8 cellular contexts compared by ENCODE assay signal in the genomic region with DNA sequence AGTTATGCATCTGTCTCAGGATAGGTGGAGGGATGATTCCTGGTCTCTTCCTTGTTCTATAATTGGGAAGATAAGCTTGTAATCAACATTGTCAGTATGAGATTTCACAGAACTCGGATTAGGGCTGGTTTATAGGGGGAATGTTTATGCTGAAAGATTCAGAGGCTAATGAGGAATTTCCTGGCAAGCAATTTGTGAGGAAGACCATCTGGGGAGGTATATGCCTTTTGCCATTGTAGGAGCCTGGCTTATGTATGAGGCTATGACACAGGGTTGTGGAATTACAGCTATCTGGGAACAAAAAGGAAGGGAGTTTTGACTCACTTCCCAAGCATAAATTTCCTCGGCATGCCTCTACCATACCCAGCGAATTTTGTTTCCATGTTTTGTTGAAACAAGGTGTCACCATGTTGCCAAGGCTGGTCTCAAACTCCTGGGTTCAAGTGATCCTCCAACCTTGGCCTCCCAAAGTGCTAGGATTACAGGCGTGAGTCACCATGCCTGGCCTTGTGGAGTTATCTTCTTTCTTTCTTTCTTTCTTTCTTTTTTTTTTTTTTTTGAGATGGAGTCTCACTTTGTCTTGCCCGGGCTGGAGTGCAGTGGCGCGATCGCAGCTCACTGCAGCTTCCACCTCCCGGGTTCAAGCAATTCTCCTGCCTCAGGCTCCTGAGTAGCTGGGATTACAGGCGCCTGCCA. TPM values are rescaled to one million over a fixed set of nuclear protein-coding genes. Genes with fewer than 3 reads are reported as not detected.
DNase-seq lines count a peak whose midpoint lies in the region; ATAC-seq, FAIRE-seq and TF ChIP-seq lines count a peak whose summit lies in the region.

No MANE protein-coding gene starts in this region.

- no peak for TF ChIP-seq CTCF in AG09319 (IDR thresholded peaks at IDR 0.05; ENCODE audit: low read depth, low read length)
- no peak for TF ChIP-seq CTCF in mammary epithelial cell (conservative IDR thresholded peaks at IDR 0.05 in 1 of 2, IDR thresholded peaks at IDR 0.05 in 1 of 2; ENCODE audit: extremely low read depth in 1 of 2, insufficient read depth in 1 of 2, low read depth in 1 of 2, low read length in 2 of 2)
- no peak for TF ChIP-seq CTCF in GM20000 (IDR thresholded peaks at IDR 0.05; ENCODE audit: extremely low read depth, missing control alignments)

- 83% methylated on average over 9 of the region's 10 CpGs for WGBS in HUES64
- 74% methylated on average over 9 of the region's 10 CpGs for WGBS in mammary epithelial cell (ENCODE audit: low coverage, missing lambda C conversion rate)

- H3K27ac ChIP-seq in HUES64 (ENCODE audit: low read depth, low read length) (peak overlapping the region; percentile 50; the same call in 1 of the 2 replicates), mammary epithelial cell (ENCODE audit: insufficient read depth, low read depth, low read length) (peak overlapping the region; percentile 64)

- peak overlapping the region; percentile 55 for H3K4me2 ChIP-seq in mammary epithelial cell (ENCODE audit: insufficient read depth, low read depth, low read length)

- FAIRE-seq in GM12892 (lab: Jason Lieb, UNC), result no peak

- peaks cover 16% of the 10 kb centered on the region for H3K79me2 ChIP-seq in mammary epithelial cell (ENCODE audit: insufficient read depth, low read length)

- no TSS peak for BruUV-seq in mammary epithelial cell (replicated peaks; lab: Mats Ljungman, UMichigan)

- no peaks in the 10 kb centered on the region for H3K9me3 ChIP-seq in HUES64 (ENCODE audit: insufficient read depth, low read depth, low read length)
- no peaks in the 10 kb centered on the region for H3K9me3 ChIP-seq in mammary epithelial cell (replicated peaks; ENCODE audit: insufficient read depth, low read length)

- CTCF ChIA-PET in mammary epithelial cell (lab: Charles Lee; ENCODE audit: low non-redundant PET), result interaction anchor here (0.6 kb wide), 2 partner anchors 43 to 93 kb away, joined by 5 to 7 read pairs; no protein-coding TSS in a partner anchor

- H2AFZ ChIP-seq in mammary epithelial cell (ENCODE audit: low read depth, low read length), result peak overlapping the region; percentile 68

- TF ChIP-seq POLR2A in GM12892 (IDR thresholded peaks at IDR 0.05; ENCODE audit: low read depth, low read length), result no peak

- DNase-seq in AG09319 (ENCODE audit: extremely low read depth, low read depth), result peak; percentile 87
- DNase-seq in mammary epithelial cell, result peak; percentile 71
- DNase-seq in myocyte (ENCODE audit: low read depth), result peak; percentile 43
- DNase-seq in GM12892 (ENCODE audit: insufficient read length), result no peak
- no peak for DNase-seq in GM20000 (ENCODE audit: low spot score)

- no peak overlapping the region for H3K9ac ChIP-seq in HUES64 (ENCODE audit: low read depth, low read length)
- H3K9ac ChIP-seq in mammary epithelial cell (ENCODE audit: insufficient read depth, low read length), result no peak overlapping the region

- intact Hi-C loops in mammary epithelial cell (cut with micrococcal nuclease), result no loop called here

- no peaks in the 10 kb centered on the region for H4K20me1 ChIP-seq in mammary epithelial cell (ENCODE audit: insufficient read depth, low read length)

- H3K36me3 ChIP-seq in HUES64 (ENCODE audit: insufficient read depth, low read length), result peaks cover 20% of the 10 kb centered on the region
- H3K36me3 ChIP-seq in mammary epithelial cell (ENCODE audit: insufficient read depth, low read length), result peaks cover 16% of the 10 kb centered on the region

- no peak overlapping the region for H3K4me3 ChIP-seq in HUES64 (ENCODE audit: low read length)
- H3K4me3 ChIP-seq in mammary epithelial cell (replicated peaks in 1 of 3; ENCODE audit: insufficient read depth in 1 of 3, low read depth in 2 of 3, low read length in 3 of 3), result no peak overlapping the region

- in situ Hi-C loops in mammary epithelial cell (cut with MboI; ENCODE audit: low sequenced_read_pairs in 2 of 2), result no loop called here

- peaks cover 4% of the 10 kb centered on the region for H3K4me1 ChIP-seq in HUES64 (ENCODE audit: insufficient read depth, low read length)
- peaks cover 31% of the 10 kb centered on the region for H3K4me1 ChIP-seq in mammary epithelial cell (ENCODE audit: insufficient read depth, low read length)

- no peaks in the 10 kb centered on the region for H3K27me3 ChIP-seq in HUES64 (ENCODE audit: insufficient read depth, low read length)
- no peaks in the 10 kb centered on the region for H3K27me3 ChIP-seq in mammary epithelial cell (ENCODE audit: insufficient read depth, low read length)

- dilution Hi-C loops in mammary epithelial cell (cut with HindIII; ENCODE audit: low sequenced_read_pairs), result no loop called here

- ATAC-seq in GM21423 (IDR thresholded peaks at IDR 0.05; ENCODE audit: unreplicated experiment) (no peak), GM21529 (IDR thresholded peaks at IDR 0.05; ENCODE audit: unreplicated experiment) (no peak)

RNA-seq across cellular contexts. Expression of a gene that starts 1.6 kb away (rescaled TPM):
- 89.7 TPM for polyA plus RNA-seq in HUES64 (2013, experiment 1 of 2)
- polyA plus RNA-seq in HUES64 (2013, experiment 2 of 2), result 91.2 TPM
- 100 to 1,000 TPM in 1 of 2 donors, 10 to 100 TPM in 1; 32.7 to 106 TPM for total RNA-seq in mammary epithelial cell
- 156 TPM for polyA plus RNA-seq in mammary epithelial cell
- 164 TPM for polyA minus RNA-seq in mammary epithelial cell
- 52.9 and 56.0 TPM in 2 replicates for total RNA-seq in myocyte
- 174 TPM for polyA plus RNA-seq in myocyte (2012)
- 127 TPM for polyA plus RNA-seq in GM12892 (2012; ENCODE audit: missing spikeins)

RNA-seq across cellular contexts. Expression of a gene that starts 5.7 kb away (rescaled TPM):
- polyA plus RNA-seq in HUES64 (2013, experiment 1 of 2), result 34.8 TPM
- polyA plus RNA-seq in HUES64 (2013, experiment 2 of 2), result 34.5 TPM
- total RNA-seq in mammary epithelial cell, result 10 to 100 TPM; 22.6 to 28.7 TPM
- polyA plus RNA-seq in mammary epithelial cell, result 12.4 TPM
- 14.2 TPM for polyA minus RNA-seq in mammary epithelial cell
- 40.7 and 61.3 TPM in 2 replicates for total RNA-seq in myocyte
- polyA plus RNA-seq in myocyte (2012), result 26.1 TPM
- polyA plus RNA-seq in GM12892 (2012; ENCODE audit: missing spikeins), result 19.0 TPM

RNA-seq across cellular contexts. Expression of a gene that starts 14.0 kb away (rescaled TPM):
- polyA plus RNA-seq in HUES64 (2013, experiment 1 of 2), result 226 TPM
- polyA plus RNA-seq in HUES64 (2013, experiment 2 of 2), result 205 TPM
- total RNA-seq in mammary epithelial cell, result 100 to 1,000 TPM in 1 of 2 donors, 10 to 100 TPM in 1; 16.0 to 114 TPM
- polyA plus RNA-seq in mammary epithelial cell, result 163 TPM
- polyA minus RNA-seq in mammary epithelial cell, result 137 TPM
- total RNA-seq in myocyte, result 23.2 and 31.1 TPM in 2 replicates
- polyA plus RNA-seq in myocyte (2012), result 41.0 TPM
- polyA plus RNA-seq in GM12892 (2012; ENCODE audit: missing spikeins), result 151 TPM

RNA-seq across cellular contexts. Expression of a gene that starts 14.2 kb away (rescaled TPM):
- 14.9 TPM for polyA plus RNA-seq in HUES64 (2013, experiment 1 of 2)
- 11.3 TPM for polyA plus RNA-seq in HUES64 (2013, experiment 2 of 2)
- 10 to 100 TPM; 13.0 to 17.4 TPM for total RNA-seq in mammary epithelial cell
- 14.9 TPM for polyA plus RNA-seq in mammary epithelial cell
- 2.8 TPM for polyA minus RNA-seq in mammary epithelial cell
- total RNA-seq in myocyte, result 38.5 and 51.7 TPM in 2 replicates
- 38.0 TPM for polyA plus RNA-seq in myocyte (2012)
- polyA plus RNA-seq in GM12892 (2012; ENCODE audit: missing spikeins), result 9.6 TPM

RNA-seq across cellular contexts. Expression of a gene that starts 32.0 kb away (rescaled TPM):
- 54.7 TPM for polyA plus RNA-seq in HUES64 (2013, experiment 1 of 2)
- polyA plus RNA-seq in HUES64 (2013, experiment 2 of 2), result 68.6 TPM
- total RNA-seq in mammary epithelial cell, result 10 to 100 TPM; 28.8 to 55.3 TPM
- 16.5 TPM for polyA plus RNA-seq in mammary epithelial cell
- polyA minus RNA-seq in mammary epithelial cell, result 42.4 TPM
- 58.8 and 76.8 TPM in 2 replicates for total RNA-seq in myocyte
- 81.5 TPM for polyA plus RNA-seq in myocyte (2012)
- 20.1 TPM for polyA plus RNA-seq in GM12892 (2012; ENCODE audit: missing spikeins)

Comparison
In these comparisons a context has a peak if more than half of its experiments do, and no peak if none do; other contexts are left out.
1. DNase-seq: peak in AG09319 (single experiment), mammary epithelial cell (single experiment) and myocyte (single experiment); none in GM12892 (single experiment) and GM20000 (single experiment).